Comparison of ENCODE assay signal across 1 cellular context in the genomic region with DNA sequence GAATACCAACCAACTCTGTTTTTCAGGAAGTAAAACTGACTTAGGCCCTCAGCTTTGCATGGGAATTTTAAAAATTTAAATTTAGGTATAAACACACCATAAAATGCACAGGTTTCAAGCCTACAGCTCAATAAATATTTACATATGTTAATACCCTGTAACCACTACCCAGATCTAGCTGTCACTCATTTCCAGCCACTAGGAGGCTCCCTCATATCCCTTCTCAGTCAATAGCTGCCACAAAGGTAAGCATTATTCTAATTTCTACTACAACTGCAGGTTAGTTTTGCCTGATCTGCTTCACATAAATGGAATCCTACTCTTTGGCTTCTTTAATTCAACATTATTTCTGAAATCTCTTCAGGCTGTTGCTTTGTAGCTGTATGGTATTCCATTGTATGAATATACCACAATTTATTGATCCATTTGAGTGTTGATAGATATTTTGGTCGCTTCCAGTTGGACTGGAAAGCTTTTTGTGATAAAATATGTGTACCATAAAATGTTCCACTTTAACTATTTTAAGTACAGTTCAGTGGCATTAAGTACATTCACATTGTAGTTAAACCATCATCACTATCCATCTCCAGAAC.
TF ChIP-seq lines count a peak whose summit lies in the region.

No MANE protein-coding gene starts in this region.

TF ChIP-seq in IMR-90, 13 proteins besides CTCF, POLR2A, EP300 and RAD21 (continued from another document):
- no peak for TF ChIP-seq CEBPB (IDR thresholded peaks at IDR 0.05; ENCODE audit: low read depth, low read length)
- no peak for TF ChIP-seq SMC3 (IDR thresholded peaks at IDR 0.05; ENCODE audit: low read depth, low read length)
- TF ChIP-seq MAFK (IDR thresholded peaks at IDR 0.05; ENCODE audit: low read depth, low read length) = no peak
